9 cellular contexts compared by ENCODE assay signal in genomic region chr10:22475527-22475856, GRCh38.
DNase-seq lines count a peak whose midpoint lies in the region; ATAC-seq and TF ChIP-seq lines count a peak whose summit lies in the region.
"Had no signal": no experiment of that assay in that cellular context is flagged by ENCODE, and none has a peak within 500 bp of the region (broad histone marks: within the 10 kb centered on the region; RNA-seq: fewer than 3 reads in every experiment).

No MANE protein-coding gene starts in this region.

- TF ChIP-seq CTCF in Panc1 (IDR thresholded peaks at IDR 0.05) (no peak), glutamatergic neuron (IDR thresholded peaks at IDR 0.05; ENCODE audit: partially characterized antibody, unreplicated experiment) (no peak), sigmoid colon (IDR thresholded peaks at IDR 0.05) (no peak), left lung (IDR thresholded peaks at IDR 0.05) (no peak)

- peak; percentile 62 for ATAC-seq in Panc1
- ATAC-seq in left lung: no peak
- ATAC-seq in aorta (ENCODE audit: low FRiP score): no peak
- no peak for ATAC-seq in HG02588 (IDR thresholded peaks at IDR 0.05; ENCODE audit: unreplicated experiment)

- POLR2A ChIA-PET in Panc1 (lab: Charles Lee): no interaction called here

- 5 to 7% methylated on average over 16 of the region's 16 CpGs for WGBS in sigmoid colon, 2 donors
- 9 to 13% methylated on average over 16 of the region's 16 CpGs for WGBS in aorta, 2 donors

- no peaks in the 10 kb centered on the region for H3K4me1 ChIP-seq in ES-I3 (ENCODE audit: insufficient read depth, low read length)
- H3K4me1 ChIP-seq in Panc1 (ENCODE audit: control insufficient read depth, insufficient read depth, low read length): no peaks in the 10 kb centered on the region
- H3K4me1 ChIP-seq in sigmoid colon: peaks cover 0 to 18% (median 14%) of the 10 kb centered on the region in 4 donors
- peaks cover 15 to 17% of the 10 kb centered on the region in 2 donors for H3K4me1 ChIP-seq in left lung
- H3K4me1 ChIP-seq in aorta (ENCODE audit: control insufficient read depth in 1 of 2, insufficient read depth in 2 of 2, low read length in 2 of 2): no peaks in the 10 kb centered on the region

- H3K36me3 Mint-ChIP-seq in glutamatergic neuron (ENCODE audit: unreplicated experiment): no peaks in the 10 kb centered on the region

- H3K27ac ChIP-seq in Panc1 (ENCODE audit: low read length) (no peak overlapping the region), sigmoid colon (no peak overlapping the region), left lung (no peak overlapping the region), aorta (ENCODE audit: low read depth in 1 of 2, low read length in 2 of 2) (no peak overlapping the region)

- no peak for TF ChIP-seq EP300 in sigmoid colon (IDR thresholded peaks at IDR 0.05)

- H3K36me3 ChIP-seq in ES-I3 (ENCODE audit: insufficient read depth, low read length) (no peaks in the 10 kb centered on the region), Panc1 (ENCODE audit: control insufficient read depth, insufficient read depth, low read length) (no peaks in the 10 kb centered on the region), sigmoid colon (no peaks in the 10 kb centered on the region), left lung (no peaks in the 10 kb centered on the region), aorta (ENCODE audit: control insufficient read depth in 1 of 2, insufficient read depth in 2 of 2, low read length in 1 of 2) (no peaks in the 10 kb centered on the region)

- H3K9me3 ChIP-seq in ES-I3 (ENCODE audit: control insufficient read depth, insufficient read depth, low read length): no peaks in the 10 kb centered on the region
- no peaks in the 10 kb centered on the region for H3K9me3 ChIP-seq in Panc1 (ENCODE audit: control insufficient read depth, insufficient read depth, low read depth, low read length)
- no peaks in the 10 kb centered on the region for H3K9me3 ChIP-seq in sigmoid colon
- no peaks in the 10 kb centered on the region for H3K9me3 ChIP-seq in left lung
- H3K9me3 ChIP-seq in aorta (ENCODE audit: control insufficient read depth, low read length): peaks cover 1% of the 10 kb centered on the region

- peak overlapping the region; percentile 60; the same call in 1 of the 2 replicates for H3K9ac ChIP-seq in ES-I3 (ENCODE audit: low read depth, low read length)

- no peak for TF ChIP-seq POLR2A in sigmoid colon (IDR thresholded peaks at IDR 0.05)

- H3K27me3 Mint-ChIP-seq in glutamatergic neuron (ENCODE audit: unreplicated experiment): peaks cover 15% of the 10 kb centered on the region

- H3K4me3 Mint-ChIP-seq in glutamatergic neuron (ENCODE audit: unreplicated experiment): peak overlapping the region; percentile 97

- peaks cover 17% of the 10 kb centered on the region for H3K9me3 Mint-ChIP-seq in glutamatergic neuron (ENCODE audit: unreplicated experiment)

- in situ Hi-C loops in Panc1 (cut with HindIII; ENCODE audit: low pct_unique_long_range_greater_than_20kb, low sequenced_read_pairs): no loop called here

- CTCF ChIA-PET in Panc1 (lab: Charles Lee): no interaction called here

- peaks cover 34% of the 10 kb centered on the region for H3K4me1 Mint-ChIP-seq in glutamatergic neuron (ENCODE audit: low read depth, unreplicated experiment)

- H3K27ac Mint-ChIP-seq in glutamatergic neuron (ENCODE audit: unreplicated experiment): peak overlapping the region; percentile 64

- no TSS peak for BruUV-seq in Panc1 (replicated peaks; lab: Mats Ljungman, UMichigan)

- intact Hi-C loops in Panc1 (cut with micrococcal nuclease; ENCODE audit: unreplicated experiment): no loop called here
- intact Hi-C loops in sigmoid colon (cut with DNase I): no loop called here
- intact Hi-C loops in left lung (cut with DNase I): no loop called here
- intact Hi-C loops in aorta (cut with DNase I): no loop called here

- DNase-seq in Panc1 (ENCODE audit: low read depth, low spot score) (no peak), glutamatergic neuron (peak; percentile 47), sigmoid colon (no peak), ecto neural progenitor cell (ENCODE audit: low spot score) (no peak), left lung (no peak), aorta (no peak)
- DNase-seq: NCI-H510A had no signal

- H3K4me3 ChIP-seq in Panc1 (ENCODE audit: low read depth in 2 of 2, low read length in 2 of 2): peak overlapping the region; percentile 32 to 57
- H3K4me3 ChIP-seq in sigmoid colon: peak overlapping the region in 3 of 4 donors; percentile 31 to 51 (median 47)
- H3K4me3 ChIP-seq in left lung: peak overlapping the region in 1 of 2 donors; percentile 31
- peak overlapping the region in 1 of 2 donors; percentile 41 for H3K4me3 ChIP-seq in aorta (ENCODE audit: low read length in 2 of 2)

- H3K27me3 ChIP-seq in Panc1 (ENCODE audit: control insufficient read depth, insufficient read depth, low read length): peaks cover 24% of the 10 kb centered on the region
- H3K27me3 ChIP-seq in sigmoid colon: peaks cover 25 to 61% (median 31%) of the 10 kb centered on the region in 3 donors
- peaks cover 57 to 86% of the 10 kb centered on the region in 2 donors for H3K27me3 ChIP-seq in left lung
- H3K27me3 ChIP-seq in aorta (ENCODE audit: control insufficient read depth in 1 of 2, insufficient read depth in 2 of 2, low read length in 1 of 2): no peaks in the 10 kb centered on the region
